Comparison of ENCODE assay signal across 16 cellular contexts in genomic region chr9:124666642-124667041, GRCh38.
DNase-seq lines count a peak whose midpoint lies in the region; ATAC-seq, FAIRE-seq and TF ChIP-seq lines count a peak whose summit lies in the region.
"Had no signal": no experiment of that assay in that cellular context is flagged by ENCODE, and none has a peak within 500 bp of the region (broad histone marks: within the 10 kb centered on the region; RNA-seq: fewer than 3 reads in every experiment).

No MANE protein-coding gene starts in this region.

- TF ChIP-seq EP300 in HepG2 (IDR thresholded peaks at IDR 0.05; ENCODE audit: low read depth in 2 of 2, low read length in 2 of 2) (no peak), HepG2 (CRISPR knock-in tag; IDR thresholded peaks at IDR 0.05; ENCODE audit: borderline replicate concordance) (no peak)

- peak overlapping the region; percentile 84 for H3K27ac ChIP-seq in HepG2 (ENCODE audit: extremely low read length, insufficient read depth, low read length)
- H3K27ac ChIP-seq in right lobe of liver: no peak overlapping the region
- H3K27ac ChIP-seq in PC-3 (ENCODE audit: low read length): peak overlapping the region; percentile 78
- peak overlapping the region; percentile 96 for H3K27ac ChIP-seq in smooth muscle cell (ENCODE audit: low read depth)
- H3K27ac ChIP-seq in small intestine (ENCODE audit: low read depth in 1 of 2, low read length in 1 of 2): no peak overlapping the region
- H3K27ac ChIP-seq: BLaER1 had no signal

- FAIRE-seq in HepG2 (lab: Jason Lieb, UNC) (no peak), small intestine (lab: Jason Lieb, UNC) (no peak)
- FAIRE-seq: GM18507 had no signal

- no peaks in the 10 kb centered on the region for H3F3A ChIP-seq in PC-3 (ENCODE audit: low read length, unreplicated experiment)
- peaks cover 6% of the 10 kb centered on the region for H3F3A ChIP-seq in smooth muscle cell (ENCODE audit: low read depth)

- 92% methylated on average over 5 of the region's 5 CpGs for WGBS in HepG2 (ENCODE audit: low lambda C conversion rate)
- 92% methylated on average over 2 of the region's 5 CpGs for WGBS in right lobe of liver (ENCODE audit: insufficient coverage, low coverage, low lambda C conversion rate, missing lambda C conversion rate)
- WGBS in smooth muscle cell (ENCODE audit: low lambda C conversion rate): 93% methylated on average over 5 of the region's 5 CpGs
- 93 to 94% (median 94%) methylated on average over 5 of the region's 5 CpGs for whole genome bisulfite sequencing in small intestine, 3 donors

- 0 out of 2 replicates have a peak overlapping the region, but pooled peaks have one; percentile 8 for H3K9ac ChIP-seq in HepG2 (ENCODE audit: insufficient read depth, low read depth, low read length)
- no peak overlapping the region for H3K9ac ChIP-seq in PC-3 (ENCODE audit: low read length)
- no peak overlapping the region for H3K9ac ChIP-seq in smooth muscle cell (ENCODE audit: low read depth)
- H3K9ac ChIP-seq: BLaER1 had no signal

- H3K79me2 ChIP-seq in HepG2 (ENCODE audit: insufficient read depth, low read length) (peaks cover 31% of the 10 kb centered on the region), PC-3 (ENCODE audit: low read length) (peaks cover 38% of the 10 kb centered on the region), smooth muscle cell (ENCODE audit: low read depth) (peaks cover 95% of the 10 kb centered on the region)

- in situ Hi-C loops in HepG2 (cut with HindIII; ENCODE audit: extremely low pct_ligation_motif_present, low pct_unique_long_range_greater_than_20kb): no loop called here

- no peak for TF ChIP-seq CTCF in HepG2 (CRISPR knock-in tag; IDR thresholded peaks at IDR 0.05)
- TF ChIP-seq CTCF in right lobe of liver (IDR thresholded peaks at IDR 0.05): no peak
- TF ChIP-seq CTCF in PC-3 (conservative IDR thresholded peaks at IDR 0.05; ENCODE audit: low read depth, low read length): no peak
- TF ChIP-seq CTCF in smooth muscle cell (IDR thresholded peaks at IDR 0.05; ENCODE audit: borderline replicate concordance, insufficient read depth, poor library complexity, severe bottlenecking): no peak

- H3K4me2 ChIP-seq in HepG2 (ENCODE audit: low read depth, low read length) (no peak overlapping the region), PC-3 (ENCODE audit: low read length) (no peak overlapping the region), smooth muscle cell (no peak overlapping the region)
- H3K4me2 ChIP-seq: BLaER1 had no signal

- BruUV-seq in HepG2 (replicated peaks; lab: Mats Ljungman, UMichigan): no TSS peak
- no TSS peak for BruUV-seq in PC-3 (replicated peaks; lab: Mats Ljungman, UMichigan)

- H3K4me3 ChIP-seq in HepG2 (replicated peaks in 1 of 3; ENCODE audit: insufficient read depth in 1 of 3, low read depth in 2 of 3, low read length in 3 of 3) (no peak overlapping the region), right lobe of liver (no peak overlapping the region), PC-3 (ENCODE audit: low read length) (no peak overlapping the region), smooth muscle cell (no peak overlapping the region), small intestine (ENCODE audit: low read depth in 1 of 2, low read length in 2 of 2) (no peak overlapping the region)
- H3K4me3 ChIP-seq: BLaER1, HAP-1 had no signal

- H4K20me1 ChIP-seq in HepG2 (ENCODE audit: insufficient read depth, low read length) (no peaks in the 10 kb centered on the region), PC-3 (ENCODE audit: low read length) (no peaks in the 10 kb centered on the region), smooth muscle cell (ENCODE audit: low read depth) (peaks cover 29% of the 10 kb centered on the region)

- CTCF ChIA-PET in HepG2 (lab: Yijun Ruan, JAX; ENCODE audit: low intra/inter-chr PET ratio, low total read pairs): no interaction called here
- CTCF ChIA-PET in PC-3 (lab: Charles Lee): no interaction called here

- POLR2A ChIA-PET in HepG2 (lab: Yijun Ruan, JAX): interaction anchor here (2.1 kb wide), 1 partner anchor 10 kb away, joined by 6 read pairs; no protein-coding TSS in a partner anchor
- POLR2A ChIA-PET in PC-3 (lab: Charles Lee; ENCODE audit: unreplicated experiment): no interaction called here

- no peak for ATAC-seq in HepG2
- no peak for ATAC-seq in right lobe of liver
- ATAC-seq in PC-3: no peak
- ATAC-seq in Right ventricle myocardium inferior: no peak

- H2AFZ ChIP-seq in HepG2 (ENCODE audit: low read length): no peak overlapping the region
- no peak overlapping the region for H2AFZ ChIP-seq in PC-3 (ENCODE audit: low read length)
- no peak overlapping the region for H2AFZ ChIP-seq in smooth muscle cell (ENCODE audit: low read depth)

- no peaks in the 10 kb centered on the region for H3K9me2 ChIP-seq in PC-3 (replicated peaks; ENCODE audit: low read length)

- H3K4me1 ChIP-seq in HepG2 (ENCODE audit: insufficient read depth, low read length) (peaks cover 77% of the 10 kb centered on the region), right lobe of liver (peaks cover 0 to 11% (median 0%) of the 10 kb centered on the region in 4 donors), PC-3 (ENCODE audit: insufficient read depth, low read length) (peaks cover 44% of the 10 kb centered on the region), smooth muscle cell (ENCODE audit: low read depth) (peaks cover 10% of the 10 kb centered on the region), small intestine (ENCODE audit: control insufficient read depth in 2 of 2, insufficient read depth in 1 of 2, low read depth in 1 of 2, low read length in 1 of 2) (peaks cover 0 to 4% of the 10 kb centered on the region in 2 donors)
- H3K4me1 ChIP-seq: HAP-1 had no signal

- H3K36me3 ChIP-seq in HepG2 (replicated peaks in 1 of 2; ENCODE audit: control insufficient read depth in 1 of 2, insufficient read depth in 2 of 2, low read length in 2 of 2) (no peaks in the 10 kb centered on the region), right lobe of liver (no peaks in the 10 kb centered on the region), PC-3 (ENCODE audit: low read depth, low read length) (no peaks in the 10 kb centered on the region), smooth muscle cell (ENCODE audit: low read depth) (no peaks in the 10 kb centered on the region), small intestine (ENCODE audit: control insufficient read depth in 2 of 2, insufficient read depth in 2 of 2, low read length in 2 of 2) (no peaks in the 10 kb centered on the region)

- H3K27me3 ChIP-seq in HepG2 (ENCODE audit: control insufficient read depth in 1 of 2, insufficient read depth in 2 of 2, low read length in 2 of 2) (no peaks in the 10 kb centered on the region), right lobe of liver (no peaks in the 10 kb centered on the region), PC-3 (ENCODE audit: low read length) (no peaks in the 10 kb centered on the region), smooth muscle cell (ENCODE audit: low read depth) (no peaks in the 10 kb centered on the region), small intestine (ENCODE audit: control insufficient read depth in 2 of 2, insufficient read depth in 2 of 2, low read length in 2 of 2) (no peaks in the 10 kb centered on the region)
- H3K27me3 ChIP-seq: BLaER1 had no signal

- intact Hi-C loops in HepG2 (cut with micrococcal nuclease; ENCODE audit: unreplicated experiment) (no loop called here), right lobe of liver (cut with DNase I) (no loop called here), PC-3 (cut with micrococcal nuclease) (loop anchor here (5.0 kb wide), 1 partner anchor 46 kb away; no protein-coding TSS in a partner anchor), Right ventricle myocardium inferior (cut with DNase I) (no loop called here)

- H3K9me3 ChIP-seq in HepG2 (ENCODE audit: low read length) (no peaks in the 10 kb centered on the region), right lobe of liver (no peaks in the 10 kb centered on the region), PC-3 (ENCODE audit: low read length) (no peaks in the 10 kb centered on the region), smooth muscle cell (replicated peaks; ENCODE audit: low read depth) (no peaks in the 10 kb centered on the region), small intestine (ENCODE audit: control insufficient read depth, low read depth) (no peaks in the 10 kb centered on the region)
- H3K9me3 ChIP-seq: HAP-1 had no signal

- no peak for DNase-seq in HepG2 (ENCODE audit: low spot score)
- DNase-seq in right lobe of liver: no peak
- DNase-seq in PC-3: no peak
- DNase-seq in left kidney (ENCODE audit: low read depth, low spot score): peak; percentile 14
- no peak for DNase-seq in smooth muscle cell (lab: John Stamatoyannopoulos, UW; ENCODE audit: unreplicated experiment)
- no peak for DNase-seq in Right ventricle myocardium inferior (ENCODE audit: missing footprints)
- no peak for DNase-seq in small intestine
- no peak for DNase-seq in NCI-H1092 (lab: John Stamatoyannopoulos, UW)
- DNase-seq: 8988T; AML-193; CD8-positive, alpha-beta memory T cell; DMS 273 treated with DMSO at 0.1 percent for 48 hours; GOT3 had no signal

- no peak for TF ChIP-seq RAD21 in HepG2 (CRISPR knock-in tag; IDR thresholded peaks at IDR 0.05)

- TF ChIP-seq POLR2A in HepG2 (IDR thresholded peaks at IDR 0.05; ENCODE audit: insufficient read depth in 1 of 2, low read depth in 2 of 2, low read length in 2 of 2) (no peak), right lobe of liver (IDR thresholded peaks at IDR 0.05) (no peak)

TF ChIP-seq in HepG2, 621 proteins besides CTCF, POLR2A, EP300 and RAD21:
- TF ChIP-seq PCBP1 (IDR thresholded peaks at IDR 0.05; ENCODE audit: borderline replicate concordance, low read depth, low read length) (no peak), ZNF205 (CRISPR knock-in tag; IDR thresholded peaks at IDR 0.05) (no peak), TFE3 (CRISPR knock-in tag; IDR thresholded peaks at IDR 0.05) (no peak), RELA (CRISPR knock-in tag; IDR thresholded peaks at IDR 0.05) (no peak)
TF ChIP-seq in HepG2: peak in this region for 0.

Comparison
In these comparisons a context has a peak if more than half of its experiments do, and no peak if none do; other contexts are left out.
1. H3K27ac ChIP-seq: peak in HepG2 (single experiment), PC-3 (single experiment) and smooth muscle cell (single experiment); none in right lobe of liver (0 of 3) and small intestine (0 of 2).